Comparison of ENCODE assay signal across 10 cellular contexts in genomic region chr1:79197421-79197820, GRCh38.
A peak's percentile ranks its signal among the peaks of the same experiment; 100 is the strongest.
DNase-seq lines count a peak whose midpoint lies in the region; ATAC-seq and TF ChIP-seq lines count a peak whose summit lies in the region.
"Had no signal": no experiment of that assay in that cellular context is flagged by ENCODE, and none has a peak within 500 bp of the region (broad histone marks: within the 10 kb centered on the region; RNA-seq: fewer than 3 reads in every experiment).

No MANE protein-coding gene starts in this region.

- H3K27ac Mint-ChIP-seq in CD4-positive, alpha-beta T cell = no peak overlapping the region

- H3K27me3 ChIP-seq in brain microvascular endothelial cell (replicated peaks) (no peaks in the 10 kb centered on the region), mesendoderm (ENCODE audit: insufficient read depth, low read length, poor library complexity) (no peaks in the 10 kb centered on the region)
- no peaks in the 10 kb centered on the region for H3K27me3 ChIP-seq in CD4-positive, alpha-beta T cell (ENCODE audit: control insufficient read depth, insufficient read depth, low read length)

- peaks cover 5% of the 10 kb centered on the region for H3K9me3 Mint-ChIP-seq in CD4-positive, alpha-beta T cell

- TF ChIP-seq CTCF in LNCAP (IDR thresholded peaks at IDR 0.05) (peak; percentile 58), brain microvascular endothelial cell (IDR thresholded peaks at IDR 0.05; ENCODE audit: low read depth, low read length, missing control alignments) (peak; percentile 48)
- no peak for TF ChIP-seq CTCF in CD4-positive, alpha-beta T cell (IDR thresholded peaks at IDR 0.05)

- no peaks in the 10 kb centered on the region for H3K4me1 ChIP-seq in mesendoderm (ENCODE audit: control insufficient read depth, low read depth, low read length)

- H3K9ac ChIP-seq in mesendoderm (ENCODE audit: low read length) = no peak overlapping the region

- no peak overlapping the region for H3K56ac ChIP-seq in mesendoderm (ENCODE audit: low read length)

- peaks cover 4% of the 10 kb centered on the region for H3K4me1 Mint-ChIP-seq in CD4-positive, alpha-beta T cell (ENCODE audit: low read depth)
- H3K4me1 Mint-ChIP-seq: central memory CD8-positive, alpha-beta T cell had no signal

- no peak overlapping the region for H3K4me3 ChIP-seq in brain microvascular endothelial cell (ENCODE audit: low read depth, low read length)
- no peak overlapping the region for H3K4me3 ChIP-seq in mesendoderm (ENCODE audit: low read length)

- H3K36me3 Mint-ChIP-seq in CD4-positive, alpha-beta T cell (ENCODE audit: low read depth) = no peaks in the 10 kb centered on the region

- intact Hi-C loops in CD4-positive, alpha-beta T cell (cut with DNase I, micrococcal nuclease) = loop anchor here in 1 of 2 experiments (5.0 kb wide), 1 partner anchor 50 kb away; no protein-coding TSS in a partner anchor

- POLR2A ChIA-PET in CD4-positive, alpha-beta T cell (lab: Charles Lee) = no interaction called here

- CTCF ChIA-PET in CD4-positive, alpha-beta T cell (lab: Charles Lee) = no interaction called here

- no peak overlapping the region for H3K4ac ChIP-seq in mesendoderm (ENCODE audit: low read depth, low read length)

- H2BK5ac ChIP-seq in mesendoderm (ENCODE audit: low read length) = no peak overlapping the region

- no peaks in the 10 kb centered on the region for H3K36me3 ChIP-seq in brain microvascular endothelial cell (replicated peaks)
- H3K36me3 ChIP-seq in mesendoderm (ENCODE audit: control insufficient read depth, insufficient read depth, low read length) = no peaks in the 10 kb centered on the region

- no peak overlapping the region for H2BK120ac ChIP-seq in mesendoderm (ENCODE audit: low read depth, low read length)

- no peaks in the 10 kb centered on the region for H3K79me1 ChIP-seq in mesendoderm (ENCODE audit: low read length)

- no peak overlapping the region for H4K5ac ChIP-seq in mesendoderm (ENCODE audit: low read length)

- no peak overlapping the region for H3K4me2 ChIP-seq in mesendoderm (ENCODE audit: low read length)

- H3K4me3 Mint-ChIP-seq in CD4-positive, alpha-beta T cell = no peak overlapping the region
- H3K4me3 Mint-ChIP-seq: central memory CD8-positive, alpha-beta T cell had no signal

- in situ Hi-C loops in brain microvascular endothelial cell (cut with HindIII; ENCODE audit: low pct_ligation_motif_present, low sequenced_read_pairs) = loop anchor here (25.0 kb wide), 1 partner anchor 360 kb away; no protein-coding TSS in a partner anchor

- H4K8ac ChIP-seq in mesendoderm (ENCODE audit: low read depth, low read length) = no peak overlapping the region

- H2BK15ac ChIP-seq in mesendoderm (replicated peaks; ENCODE audit: low read depth) = no peak overlapping the region

- no peak overlapping the region for H3K27ac ChIP-seq in brain microvascular endothelial cell
- H3K27ac ChIP-seq in mesendoderm (ENCODE audit: low read depth, low read length) = no peak overlapping the region
- no peak overlapping the region for H3K27ac ChIP-seq in CD4-positive, alpha-beta T cell (ENCODE audit: low read depth, low read length)

- no peaks in the 10 kb centered on the region for H3K27me3 Mint-ChIP-seq in CD4-positive, alpha-beta T cell
- H3K27me3 Mint-ChIP-seq: central memory CD8-positive, alpha-beta T cell had no signal

- ATAC-seq in GM21717 (IDR thresholded peaks at IDR 0.05; ENCODE audit: unreplicated experiment) (no peak), HG03469 (IDR thresholded peaks at IDR 0.05; ENCODE audit: unreplicated experiment) (no peak), HG02938 (IDR thresholded peaks at IDR 0.05; ENCODE audit: unreplicated experiment) (no peak)
- no peak for ATAC-seq in CD4-positive, alpha-beta T cell (ENCODE audit: poor library complexity)

- H3K18ac ChIP-seq in mesendoderm (ENCODE audit: low read length) = no peak overlapping the region

- no peaks in the 10 kb centered on the region for H3K79me2 ChIP-seq in mesendoderm (ENCODE audit: control insufficient read depth, insufficient read depth, low read length)

- DNase-seq in DMS114 treated with DMSO at 0.1 percent for 48 hours (lab: John Stamatoyannopoulos, UW; ENCODE audit: unreplicated experiment) = peak; percentile 61
- DNase-seq in brain microvascular endothelial cell = peak; percentile 19
- peak; percentile 51 for DNase-seq in mesendoderm
- DNase-seq in CD4-positive, alpha-beta T cell = no peak
- DNase-seq: NCI-H1092 had no signal

- H2AK5ac ChIP-seq in mesendoderm (ENCODE audit: low read length) = no peak overlapping the region

- H3K9me3 ChIP-seq in CD4-positive, alpha-beta T cell (ENCODE audit: control insufficient read depth, low read length) = no peaks in the 10 kb centered on the region

- no CpG with 5 or more reads among the region's 2 CpGs for WGBS in mesendoderm (ENCODE audit: extremely low coverage, insufficient coverage, low lambda C conversion rate)

- H3K23ac ChIP-seq in mesendoderm (ENCODE audit: low read length) = no peak overlapping the region

Comparison
In these comparisons a context has a peak if more than half of its experiments do, and no peak if none do; other contexts are left out.
1. DNase-seq: peak in DMS114 treated with DMSO at 0.1 percent for 48 hours (single experiment), brain microvascular endothelial cell (single experiment) and mesendoderm (single experiment); none in CD4-positive, alpha-beta T cell (0 of 10).